Comparison of ENCODE assay signal across 21 cellular contexts in genomic region chr13:52345631-52346251, GRCh38.
DNase-seq lines count a peak whose midpoint lies in the region; ATAC-seq, FAIRE-seq and TF ChIP-seq lines count a peak whose summit lies in the region.
"Had no signal": no experiment of that assay in that cellular context is flagged by ENCODE, and none has a peak within 500 bp of the region (broad histone marks: within the 10 kb centered on the region; RNA-seq: fewer than 3 reads in every experiment).

No MANE protein-coding gene starts in this region.

- POLR2A ChIA-PET in endothelial cell of umbilical vein (lab: Charles Lee): no interaction called here
- POLR2A ChIA-PET in activated CD8-positive, alpha-beta T cell treated with anti-CD3 and anti-CD28 coated beads for 36 hours (lab: Charles Lee): interaction anchor here (0.6 to 0.8 kb wide), 2 partner anchors 105 to 173 kb away, joined by 3 read pairs; no protein-coding TSS in a partner anchor

- no peaks in the 10 kb centered on the region for H4K20me1 ChIP-seq in endothelial cell of umbilical vein (replicated peaks; ENCODE audit: control insufficient read depth, extremely low read depth, insufficient read depth, low read length)
- H4K20me1 ChIP-seq: BLaER1 treated with 17β-estradiol and CSF1 and Interleukin-3, amounts not matched to agents 10 nM and 100 nM had no signal

- CTCF ChIA-PET in endothelial cell of umbilical vein (lab: Charles Lee): interaction anchor here (9.9 kb wide), 1 partner anchor 104 kb away, joined by 210 read pairs; the partner anchor contains the start of gene VPS36
- CTCF ChIA-PET in activated CD8-positive, alpha-beta T cell treated with anti-CD3 and anti-CD28 coated beads for 36 hours (lab: Charles Lee): interaction anchor here (5.3 kb wide), 1 partner anchor 104 kb away, joined by 32 read pairs; the partner anchor contains the start of gene VPS36

- H3K4me1 ChIP-seq in endothelial cell of umbilical vein (ENCODE audit: control insufficient read depth, extremely low read depth, insufficient read depth, low read length): peaks cover 21% of the 10 kb centered on the region

- no peak overlapping the region for H3K4me3 ChIP-seq in endothelial cell of umbilical vein (replicated peaks in 1 of 3; ENCODE audit: insufficient read depth in 1 of 3, low read depth in 1 of 3, low read length in 3 of 3)
- H3K4me3 ChIP-seq: BLaER1 treated with 17β-estradiol and CSF1 and Interleukin-3, amounts not matched to agents 10 nM and 100 nM; SK-N-MC had no signal

- dilution Hi-C loops in endothelial cell of umbilical vein (cut with MboI; ENCODE audit: extremely low pct_ligation_motif_present, low sequenced_read_pairs): no loop called here

- no TSS peak for BruUV-seq in endothelial cell of umbilical vein (replicated peaks; lab: Mats Ljungman, UMichigan)

- TF ChIP-seq CTCF in HFFc6 (IDR thresholded peaks at IDR 0.05): no peak
- TF ChIP-seq CTCF in endothelial cell of umbilical vein (IDR thresholded peaks at IDR 0.05; ENCODE audit: extremely low read depth in 1 of 2, insufficient read depth in 1 of 2, low read depth in 1 of 2, low read length in 2 of 2): no peak
- TF ChIP-seq CTCF in activated CD8-positive, alpha-beta T cell treated with anti-CD3 and anti-CD28 coated beads for 36 hours (IDR thresholded peaks at IDR 0.05): no peak

- peak overlapping the region; percentile 83 for H2AFZ ChIP-seq in endothelial cell of umbilical vein (ENCODE audit: low read depth, low read length)

- intact Hi-C loops in endothelial cell of umbilical vein (cut with micrococcal nuclease): loop anchor here (2.0 kb wide), 1 partner anchor 59 kb away; no protein-coding TSS in a partner anchor
- intact Hi-C loops in activated CD8-positive, alpha-beta T cell treated with anti-CD3 and anti-CD28 coated beads for 36 hours (cut with micrococcal nuclease): loop anchor here (5.0 kb wide), 1 partner anchor 107 kb away; the partner anchor contains the start of gene VPS36

- H3K27me3 ChIP-seq in endothelial cell of umbilical vein (ENCODE audit: control insufficient read depth in 2 of 2, insufficient read depth in 2 of 2, low read length in 2 of 2): no peaks in the 10 kb centered on the region
- H3K27me3 ChIP-seq: BLaER1 treated with 17β-estradiol and CSF1 and Interleukin-3, amounts not matched to agents 10 nM and 100 nM had no signal

- no peaks in the 10 kb centered on the region; the same call in 1 of the 2 replicates for H3K27me3 Mint-ChIP-seq in HFFc6 (ENCODE audit: insufficient read depth)
- peaks cover 5% of the 10 kb centered on the region for H3K27me3 Mint-ChIP-seq in activated CD8-positive, alpha-beta T cell treated with anti-CD3 and anti-CD28 coated beads for 36 hours

- peak; percentile 80 for FAIRE-seq in A204.1 (lab: Jason Lieb, UNC)
- FAIRE-seq in endothelial cell of umbilical vein (lab: Jason Lieb, UNC): no peak
- FAIRE-seq: GM12892, RCC 7860 had no signal

- H3K9ac ChIP-seq in endothelial cell of umbilical vein (replicated peaks; ENCODE audit: extremely low read depth, insufficient read depth, low read length): no peak overlapping the region
- H3K9ac ChIP-seq: BLaER1 treated with 17β-estradiol and CSF1 and Interleukin-3, amounts not matched to agents 10 nM and 100 nM had no signal

- H3K27ac Mint-ChIP-seq in HFFc6: peak overlapping the region; percentile 88
- H3K27ac Mint-ChIP-seq in activated CD8-positive, alpha-beta T cell treated with anti-CD3 and anti-CD28 coated beads for 36 hours: no peak overlapping the region
- H3K27ac Mint-ChIP-seq: CD8-positive, alpha-beta memory T cell had no signal

- H3K4me1 Mint-ChIP-seq in HFFc6 (ENCODE audit: low read depth): peaks cover 70% of the 10 kb centered on the region
- peaks cover 3% of the 10 kb centered on the region for H3K4me1 Mint-ChIP-seq in activated CD8-positive, alpha-beta T cell treated with anti-CD3 and anti-CD28 coated beads for 36 hours (ENCODE audit: low read depth)
- H3K4me1 Mint-ChIP-seq: CD8-positive, alpha-beta memory T cell had no signal

- no peaks in the 10 kb centered on the region for H3K9me3 Mint-ChIP-seq in HFFc6
- no peaks in the 10 kb centered on the region for H3K9me3 Mint-ChIP-seq in activated CD8-positive, alpha-beta T cell treated with anti-CD3 and anti-CD28 coated beads for 36 hours
- H3K9me3 Mint-ChIP-seq: CD8-positive, alpha-beta memory T cell had no signal

- peak; percentile 19 for DNase-seq in HFFc6
- DNase-seq in endothelial cell of umbilical vein (ENCODE audit: low read depth, low spot score): no peak
- DNase-seq in myocyte (ENCODE audit: low read depth): peak; percentile 45
- no peak for DNase-seq in activated CD8-positive, alpha-beta T cell treated with anti-CD3 and anti-CD28 coated beads for 36 hours
- DNase-seq in HPDE6-E6E7 (ENCODE audit: extremely low spot score): no peak
- DNase-seq: CD8-positive, alpha-beta memory T cell; H7; KBM-7; MV-4-11; NCI-H187; NCI-H2227 treated with DMSO at 0.1 percent for 48 hours; NCI-H510A treated with DMSO at 0.1 percent for 48 hours; NCI-H774; Right ventricle myocardium superior had no signal

- peak overlapping the region; percentile 1; the same call in 1 of the 2 replicates for H3K4me3 Mint-ChIP-seq in HFFc6
- no peak overlapping the region for H3K4me3 Mint-ChIP-seq in activated CD8-positive, alpha-beta T cell treated with anti-CD3 and anti-CD28 coated beads for 36 hours
- H3K4me3 Mint-ChIP-seq: CD8-positive, alpha-beta memory T cell had no signal

- TF ChIP-seq POLR2A in endothelial cell of umbilical vein (IDR thresholded peaks at IDR 0.05; ENCODE audit: low read depth, low read length): no peak

- H3K4me2 ChIP-seq in endothelial cell of umbilical vein (ENCODE audit: insufficient read depth, low read length): peak overlapping the region; percentile 69

- no peaks in the 10 kb centered on the region for H3K36me3 ChIP-seq in endothelial cell of umbilical vein (ENCODE audit: control insufficient read depth in 2 of 2, extremely low read depth in 1 of 2, insufficient read depth in 2 of 2, low read length in 2 of 2)
- H3K36me3 ChIP-seq: BLaER1 treated with 17β-estradiol and CSF1 and Interleukin-3, amounts not matched to agents 10 nM and 100 nM had no signal

- no peaks in the 10 kb centered on the region for H3K9me3 ChIP-seq in endothelial cell of umbilical vein (replicated peaks; ENCODE audit: control insufficient read depth, insufficient read depth, low read length)

- no peaks in the 10 kb centered on the region for H3K9me1 ChIP-seq in endothelial cell of umbilical vein (replicated peaks; ENCODE audit: control insufficient read depth, extremely low read depth, insufficient read depth, low read length)

- ATAC-seq in GM18520 (IDR thresholded peaks at IDR 0.05; ENCODE audit: unreplicated experiment) (no peak), GM21423 (IDR thresholded peaks at IDR 0.05; ENCODE audit: unreplicated experiment) (no peak)
- no peak for ATAC-seq in activated CD8-positive, alpha-beta T cell treated with anti-CD3 and anti-CD28 coated beads for 36 hours

- H3K27ac ChIP-seq in endothelial cell of umbilical vein (ENCODE audit: insufficient read depth, low read depth, low read length): no peak overlapping the region
- H3K27ac ChIP-seq: SK-N-MC had no signal

- no peaks in the 10 kb centered on the region for H3K36me3 Mint-ChIP-seq in HFFc6 (ENCODE audit: low read depth)
- no peaks in the 10 kb centered on the region for H3K36me3 Mint-ChIP-seq in activated CD8-positive, alpha-beta T cell treated with anti-CD3 and anti-CD28 coated beads for 36 hours (ENCODE audit: low read depth)
- H3K36me3 Mint-ChIP-seq: CD8-positive, alpha-beta memory T cell had no signal

- no peaks in the 10 kb centered on the region for H3K79me2 ChIP-seq in endothelial cell of umbilical vein (ENCODE audit: control insufficient read depth, insufficient read depth, low read length)

TF ChIP-seq in endothelial cell of umbilical vein, 7 proteins besides CTCF, POLR2A, EP300 and RAD21:
- TF ChIP-seq MAX (IDR thresholded peaks at IDR 0.05; ENCODE audit: insufficient read depth, insufficient read length): no peak
- TF ChIP-seq POLR2AphosphoS5 (IDR thresholded peaks at IDR 0.05; ENCODE audit: insufficient read depth, low read depth, low read length): no peak
- TF ChIP-seq MYC (IDR thresholded peaks at IDR 0.05; ENCODE audit: low read depth, low read length): no peak
- no peak for TF ChIP-seq EZH2 (IDR thresholded peaks at IDR 0.05; ENCODE audit: borderline replicate concordance, low read depth, low read length, severe bottlenecking)
- no peak for TF ChIP-seq JUN (IDR thresholded peaks at IDR 0.05; ENCODE audit: borderline replicate concordance, insufficient read depth, insufficient read length, low read depth)
- no peak for TF ChIP-seq GATA2 (IDR thresholded peaks at IDR 0.05; ENCODE audit: insufficient read depth, insufficient read length, low read depth, low read length)
- TF ChIP-seq FOS (IDR thresholded peaks at IDR 0.05; ENCODE audit: borderline replicate concordance, insufficient read depth, low read length): no peak

Comparison
In these comparisons a context has a peak if more than half of its experiments do, and no peak if none do; other contexts are left out.
1. DNase-seq: peak in HFFc6 (single experiment) and myocyte (single experiment); none in endothelial cell of umbilical vein (single experiment), activated CD8-positive, alpha-beta T cell treated with anti-CD3 and anti-CD28 coated beads for 36 hours (single experiment) and HPDE6-E6E7 (single experiment).